ENCODE assay signal across 29 cellular contexts in genomic region chr2:102809291-102810189, GRCh38. TPM values are rescaled to one million over a fixed set of nuclear protein-coding genes. Genes with fewer than 3 reads are reported as not detected.
DNase-seq lines count a peak whose midpoint lies in the region; ATAC-seq and TF ChIP-seq lines count a peak whose summit lies in the region.
"Had no signal": no experiment of that assay in that cellular context is flagged by ENCODE, and none has a peak within 500 bp of the region (broad histone marks: within the 10 kb centered on the region; RNA-seq: fewer than 3 reads in every experiment).

No MANE protein-coding gene starts in this region.

- H3K9me3 ChIP-seq in right atrium auricular region = no peaks in the 10 kb centered on the region
- H3K9me3 ChIP-seq: A549, esophagus muscularis mucosa, thoracic aorta had no signal

- H3K27me3 ChIP-seq in right atrium auricular region = no peaks in the 10 kb centered on the region
- H3K27me3 ChIP-seq: dorsolateral prefrontal cortex, esophagus muscularis mucosa, foreskin keratinocyte, spleen had no signal

- ATAC-seq in Right ventricle myocardium inferior (peak; percentile 11), left cardiac atrium (no peak), GM21423 (IDR thresholded peaks at IDR 0.05; ENCODE audit: unreplicated experiment) (no peak)
- ATAC-seq: A549; activated CD8-positive, alpha-beta T cell treated with anti-CD3 and anti-CD28 coated beads, Interleukin-2, amount 10 ng/mL, durations not matched to agents 7 days and 5 days; foreskin keratinocyte; Panc1 had no signal

- intact Hi-C loops in Right ventricle myocardium inferior (cut with DNase I) = no loop called here
- intact Hi-C loops in left cardiac atrium (cut with DNase I) = loop anchor here in 1 of 2 donors (10.0 kb wide), 1 partner anchor 55 kb away; no protein-coding TSS in a partner anchor

- no peak overlapping the region for H3K4me3 ChIP-seq in right atrium auricular region
- H3K4me3 ChIP-seq: A549, dorsolateral prefrontal cortex, esophagus muscularis mucosa, spleen, thoracic aorta had no signal

- peaks cover 0 to 6% of the 10 kb centered on the region in 2 donors for H3K4me1 ChIP-seq in right atrium auricular region
- H3K4me1 ChIP-seq: A549, foreskin keratinocyte, spleen had no signal

- DNase-seq in Right ventricle myocardium inferior (ENCODE audit: missing footprints) (no peak), left cardiac atrium (no peak), right atrium auricular region (ENCODE audit: low spot score) (no peak), stromal cell of bone marrow (ENCODE audit: low read depth) (peak; percentile 12), NCI-H1105 treated with DMSO at 0.1 percent for 48 hours (lab: John Stamatoyannopoulos, UW) (no peak), Kasumi-1 (lab: John Stamatoyannopoulos, UW) (no peak)
- DNase-seq: activated CD8-positive, alpha-beta T cell treated with anti-CD3 and anti-CD28 coated beads, Interleukin-2, amount 10 ng/mL, durations not matched to agents 7 days and 5 days; activated effector memory CD4-positive, alpha-beta T cell treated with anti-CD3 and anti-CD28 coated beads, Interleukin-2, amount 50 U/mL, for 16 hours; CD4-positive, CD25-positive, alpha-beta regulatory T cell; cerebellar nuclear complex; DND-41; dorsolateral prefrontal cortex; foreskin keratinocyte; hippocampal formation; mammary epithelial cell; MV-4-11; NCI-H1436 treated with DMSO at 0.1 percent for 48 hours; NCI-H226; NCI-H748 treated with DMSO at 0.1 percent for 48 hours; nephron progenitor cell; SIG-M5; spleen; stimulated activated CD4-positive, alpha-beta T cell treated with anti-CD3 and anti-CD28 coated beads, Interleukin-2, amount 100 ng/mL, for 24 hours had no signal

- TF ChIP-seq CTCF in VCaP (conservative IDR thresholded peaks at IDR 0.05) (no peak), right atrium auricular region (IDR thresholded peaks at IDR 0.05) (no peak)

- H3K36me3 ChIP-seq in right atrium auricular region = no peaks in the 10 kb centered on the region
- H3K36me3 ChIP-seq: esophagus muscularis mucosa, spleen, thoracic aorta had no signal

- H3K27ac ChIP-seq in VCaP (peak overlapping the region; percentile 2; the same call in 1 of the 2 replicates), right atrium auricular region (peak overlapping the region; percentile 43 to 54)
- H3K27ac ChIP-seq: A549, dorsolateral prefrontal cortex, esophagus muscularis mucosa, foreskin keratinocyte, spleen, thoracic aorta had no signal

RNA-seq across cellular contexts. Expression of gene TMEM182, which starts 47.7 kb away (rescaled TPM):
- total RNA-seq in Right ventricle myocardium inferior (175 TPM), left cardiac atrium (100 to 1,000 TPM; 126 to 138 TPM), right atrium auricular region (100 to 1,000 TPM in 1 of 2 donors, 10 to 100 TPM in 1; 75.4 to 212 TPM)
